1 cellular context compared by ENCODE assay signal in genomic region chr16:85858984-85859817, GRCh38.
TF ChIP-seq lines count a peak whose summit lies in the region.

No MANE protein-coding gene starts in this region.

TF ChIP-seq in SK-N-SH treated with all-trans-retinoic acid at 6 μM for 48 hours, 23 proteins besides CTCF, POLR2A, EP300 and RAD21 (continued from another document):
- TF ChIP-seq TSHZ2 (CRISPR knock-in tag; IDR thresholded peaks at IDR 0.05): no peak
- no peak for TF ChIP-seq CREB5 (CRISPR knock-in tag; IDR thresholded peaks at IDR 0.05; ENCODE audit: low read depth)
- no peak for TF ChIP-seq BACH2 (CRISPR knock-in tag; IDR thresholded peaks at IDR 0.05; ENCODE audit: borderline replicate concordance)
- TF ChIP-seq POU6F1 (CRISPR knock-in tag; IDR thresholded peaks at IDR 0.05; ENCODE audit: borderline replicate concordance, low read depth): no peak
- no peak for TF ChIP-seq CSDC2 (CRISPR knock-in tag; IDR thresholded peaks at IDR 0.05)
- no peak for TF ChIP-seq GLIS3 (CRISPR knock-in tag; IDR thresholded peaks at IDR 0.05)
- TF ChIP-seq CSRNP3 (CRISPR knock-in tag; IDR thresholded peaks at IDR 0.05): no peak
- TF ChIP-seq PPARA (CRISPR knock-in tag; IDR thresholded peaks at IDR 0.05; ENCODE audit: borderline replicate concordance): no peak
- TF ChIP-seq TCF4 (CRISPR knock-in tag; IDR thresholded peaks at IDR 0.05; ENCODE audit: borderline replicate concordance): no peak
- TF ChIP-seq SNAI2 (CRISPR knock-in tag; IDR thresholded peaks at IDR 0.05): no peak
- no peak for TF ChIP-seq ZFP30 (CRISPR knock-in tag; IDR thresholded peaks at IDR 0.05)
TF ChIP-seq in SK-N-SH treated with all-trans-retinoic acid at 6 μM for 48 hours: peak in this region for 0.
